Comparison of ENCODE assay signal across 18 cellular contexts in genomic region chr1:145795257-145795881, GRCh38.
"Had no signal": no experiment of that assay in that cellular context is flagged by ENCODE, and none has a peak within 500 bp of the region (broad histone marks: within the 10 kb centered on the region; RNA-seq: fewer than 3 reads in every experiment).

No MANE protein-coding gene starts in this region.

- H3K27me3 ChIP-seq: heart left ventricle, pancreas, right lobe of liver, tibial nerve, upper lobe of right lung, vagina had no signal

- ATAC-seq: esophagus mucosa; heart left ventricle; pancreas; right lobe of liver; stimulated activated effector memory CD8-positive, alpha-beta T cell treated with anti-CD3 and anti-CD28 coated beads, Interleukin-12 subunit alpha, Interleukin-12 subunit beta, amount 100 ng/mL, for 72 hours; stimulated activated naive CD8-positive, alpha-beta T cell treated with anti-CD3 and anti-CD28 coated beads, Interleukin-15, Interleukin-2, amounts not matched to agents 100 U/mL and 50 U/mL, for 24 hours; upper lobe of right lung had no signal

- H3K27ac ChIP-seq: heart left ventricle, pancreas, prostate gland, right lobe of liver, tibial nerve, upper lobe of right lung, vagina had no signal

- H3K4me1 ChIP-seq: pancreas, prostate gland, right lobe of liver had no signal

- H3K4me3 ChIP-seq: heart left ventricle, pancreas, prostate gland, right lobe of liver, tibial nerve, upper lobe of right lung, vagina had no signal

- DNase-seq: effector CD8-positive, alpha-beta T cell; heart left ventricle; hippocampal formation; kidney glomerular epithelial cell; mesendoderm; naive B cell; occipital lobe; pancreas; right lobe of liver; stimulated activated CD4-positive, alpha-beta T cell treated with anti-CD3 and anti-CD28 coated beads, Interleukin-4, amount 100 ng/mL, for 1 hour; stimulated activated CD8-positive, alpha-beta memory T cell treated with anti-CD3 and anti-CD28 coated beads, Interleukin-4, amount 100 ng/mL, for 48 hours; stimulated activated naive CD8-positive, alpha-beta T cell treated with anti-CD3 and anti-CD28 coated beads, Interleukin-15, Interleukin-2, amounts not matched to agents 100 U/mL and 50 U/mL, for 24 hours; upper lobe of right lung had no signal

- H3K36me3 ChIP-seq: pancreas, prostate gland, right lobe of liver had no signal

- H3K9me3 ChIP-seq: pancreas, prostate gland, right lobe of liver, upper lobe of right lung, vagina had no signal
